22 cellular contexts compared by ENCODE assay signal in the genomic region with DNA sequence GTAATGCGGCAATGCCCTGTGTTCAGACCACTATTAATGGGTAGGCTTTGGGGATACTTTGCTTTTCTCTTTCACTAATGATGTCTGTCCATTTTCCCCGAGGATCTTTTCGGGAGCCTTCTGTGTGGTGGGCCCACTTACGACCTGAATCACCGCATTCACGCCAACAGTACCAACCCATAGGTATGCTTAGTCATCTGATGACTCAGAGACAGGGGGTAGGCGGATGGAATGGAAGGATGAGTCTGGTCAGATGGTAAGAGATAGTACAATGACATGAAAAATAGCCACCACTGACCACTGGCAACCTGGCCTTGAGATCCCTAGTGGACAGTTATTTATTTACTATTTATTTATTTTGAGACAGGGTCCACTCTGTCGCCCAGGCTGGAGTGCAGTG.
A peak's percentile ranks its signal among the peaks of the same experiment; 100 is the strongest.
DNase-seq lines count a peak whose midpoint lies in the region; ATAC-seq and TF ChIP-seq lines count a peak whose summit lies in the region.
"Had no signal": no experiment of that assay in that cellular context is flagged by ENCODE, and none has a peak within 500 bp of the region (broad histone marks: within the 10 kb centered on the region; RNA-seq: fewer than 3 reads in every experiment).

No MANE protein-coding gene starts in this region.

- DNase-seq in A172 (ENCODE audit: low spot score) (peak; percentile 87), ELF-1 (ENCODE audit: low read depth, low spot score) (peak; percentile 23), RPMI7951 (ENCODE audit: low read depth) (peak; percentile 75), epithelial cell of esophagus (ENCODE audit: low read depth) (peak; percentile 17), HuH-7.5 (ENCODE audit: low spot score) (no peak), NCI-H748 (lab: John Stamatoyannopoulos, UW; ENCODE audit: unreplicated experiment) (no peak), COR-L47 (lab: John Stamatoyannopoulos, UW) (no peak)
- DNase-seq: activated CD8-positive, alpha-beta memory T cell treated with anti-CD3 and anti-CD28 coated beads, Interleukin-2, amount 10 ng/mL, durations not matched to agents 7 days and 5 days; CD4-positive, CD25-positive, alpha-beta regulatory T cell; DMS153; effector memory CD8-positive, alpha-beta T cell; esophagus squamous epithelium; KG1; left cardiac atrium; naive thymus-derived CD8-positive, alpha-beta T cell; NCI-H1048; NCI-H2029 treated with DMSO at 0.1 percent for 48 hours; NCI-H510A; pancreas; right cardiac atrium had no signal

- TF ChIP-seq CTCF in epithelial cell of esophagus (IDR thresholded peaks at IDR 0.05; ENCODE audit: insufficient read depth, low read depth, low read length, missing control alignments) = no peak

- H3K4me3 ChIP-seq in epithelial cell of esophagus (ENCODE audit: low read length) = no peak overlapping the region
- H3K4me3 ChIP-seq: esophagus squamous epithelium, pancreas, suprapubic skin had no signal

- ATAC-seq in HG03439 (IDR thresholded peaks at IDR 0.05; ENCODE audit: unreplicated experiment) = no peak
- ATAC-seq: activated CD8-positive, alpha-beta memory T cell treated with anti-CD3 and anti-CD28 coated beads, Interleukin-2, amount 10 ng/mL, durations not matched to agents 7 days and 5 days; effector memory CD8-positive, alpha-beta T cell; left cardiac atrium; naive thymus-derived CD8-positive, alpha-beta T cell; pancreas; right cardiac atrium had no signal

Comparison
In these comparisons a context has a peak if more than half of its experiments do, and no peak if none do; other contexts are left out.
1. DNase-seq: peak in A172 (single experiment), ELF-1 (single experiment), RPMI7951 (single experiment) and epithelial cell of esophagus (single experiment); none in HuH-7.5 (single experiment), NCI-H748 (single experiment) and COR-L47 (single experiment).